In genomic region chr11:44627911-44628729, GRCh38 we compare ENCODE assay signal across 9 cellular contexts.
DNase-seq lines count a peak whose midpoint lies in the region; ATAC-seq and TF ChIP-seq lines count a peak whose summit lies in the region.
"Had no signal": no experiment of that assay in that cellular context is flagged by ENCODE, and none has a peak within 500 bp of the region (broad histone marks: within the 10 kb centered on the region; RNA-seq: fewer than 3 reads in every experiment).

No MANE protein-coding gene starts in this region.

- H3K27ac ChIP-seq in SJCRH30 (peak overlapping the region; percentile 38), heart left ventricle (peak overlapping the region; percentile 42 to 87 (median 76)), skeletal muscle tissue (ENCODE audit: low read depth, low read length) (peak overlapping the region; percentile 79), mesendoderm (ENCODE audit: low read depth, low read length) (no peak overlapping the region)

- H3K9ac ChIP-seq in skeletal muscle tissue (ENCODE audit: low read depth in 1 of 3, low read length in 3 of 3) (peak overlapping the region; percentile 48 to 73 (median 51)), mesendoderm (ENCODE audit: low read length) (no peak overlapping the region)

- TF ChIP-seq POLR2A in heart left ventricle (IDR thresholded peaks at IDR 0.05) = no peak

- H3K18ac ChIP-seq in mesendoderm (ENCODE audit: low read length) = no peak overlapping the region

- H3K4ac ChIP-seq in mesendoderm (ENCODE audit: low read depth, low read length) = no peak overlapping the region

- no peaks in the 10 kb centered on the region for H3K79me1 ChIP-seq in mesendoderm (ENCODE audit: low read length)

- no peak overlapping the region for H4K8ac ChIP-seq in mesendoderm (ENCODE audit: low read depth, low read length)

- DNase-seq in DMS53 (lab: John Stamatoyannopoulos, UW) = peak; percentile 31
- DNase-seq in DMS53 treated with DMSO at 0.1 percent for 48 hours (lab: John Stamatoyannopoulos, UW; ENCODE audit: unreplicated experiment) = no peak
- peak; percentile 92 to 93 for DNase-seq in SJCRH30
- DNase-seq in heart left ventricle = peak; percentile 84 to 90 (median 85)
- no peak for DNase-seq in mesendoderm
- DNase-seq in HAP-1 (ENCODE audit: low spot score in 2 of 2) = no peak

- no peak overlapping the region for H3K4me3 ChIP-seq in SJCRH30
- no peak overlapping the region for H3K4me3 ChIP-seq in heart left ventricle
- peak overlapping the region in 1 of 3 donors; percentile 6 for H3K4me3 ChIP-seq in skeletal muscle tissue (ENCODE audit: low read length in 3 of 3)
- no peak overlapping the region for H3K4me3 ChIP-seq in mesendoderm (ENCODE audit: low read length)
- H3K4me3 ChIP-seq in HAP-1 = no peak overlapping the region

- TF ChIP-seq CTCF in heart left ventricle (IDR thresholded peaks at IDR 0.05) = peak in 4 of 12 donors; percentile 9 to 19 (median 12)

- H3K27me3 ChIP-seq in SJCRH30 (no peaks in the 10 kb centered on the region), heart left ventricle (no peaks in the 10 kb centered on the region), skeletal muscle tissue (ENCODE audit: control insufficient read depth in 3 of 3, insufficient read depth in 3 of 3, low read length in 3 of 3) (no peaks in the 10 kb centered on the region), mesendoderm (ENCODE audit: insufficient read depth, low read length, poor library complexity) (no peaks in the 10 kb centered on the region), HAP-1 (ENCODE audit: low read depth) (no peaks in the 10 kb centered on the region)

- no peaks in the 10 kb centered on the region for H3K9me3 ChIP-seq in SJCRH30 (replicated peaks)
- H3K9me3 ChIP-seq in heart left ventricle = no peaks in the 10 kb centered on the region
- no peaks in the 10 kb centered on the region for H3K9me3 ChIP-seq in skeletal muscle tissue (ENCODE audit: control insufficient read depth in 3 of 3, low read length in 3 of 3)
- no peaks in the 10 kb centered on the region for H3K9me3 ChIP-seq in HAP-1

- in situ Hi-C loops in HAP-1 (cut with MboI; ENCODE audit: low sequenced_read_pairs) = loop anchor here (10.0 kb wide), 1 partner anchor 477 kb away; no protein-coding TSS in a partner anchor

- H2AK5ac ChIP-seq in mesendoderm (ENCODE audit: low read length) = no peak overlapping the region

- intact Hi-C loops in heart left ventricle (cut with DNase I) = loop anchor here in 7 of 10 donors (2.0 to 10.0 kb wide), 9 partner anchors 99 to 477 kb away; partner anchors contain the start of gene TSPAN18 (in 3 of the 7)

- WGBS in heart left ventricle, 4 donors = 31 to 43% (median 36%) methylated on average over 7 to 9 of the region's 9 CpGs
- WGBS in mesendoderm (ENCODE audit: extremely low coverage, insufficient coverage, low lambda C conversion rate) = no CpG with 5 or more reads among the region's 9 CpGs

- no peak overlapping the region for H2BK120ac ChIP-seq in mesendoderm (ENCODE audit: low read depth, low read length)

- no peak overlapping the region for H3K23ac ChIP-seq in mesendoderm (ENCODE audit: low read length)

- H3K4me1 ChIP-seq in SJCRH30 = peaks cover 42% of the 10 kb centered on the region
- peaks cover 7 to 64% (median 38%) of the 10 kb centered on the region in 12 donors for H3K4me1 ChIP-seq in heart left ventricle
- H3K4me1 ChIP-seq in skeletal muscle tissue (ENCODE audit: control insufficient read depth in 3 of 3, insufficient read depth in 3 of 3, low read length in 3 of 3) = peaks cover 35 to 51% (median 45%) of the 10 kb centered on the region in 3 donors
- no peaks in the 10 kb centered on the region for H3K4me1 ChIP-seq in mesendoderm (ENCODE audit: control insufficient read depth, low read depth, low read length)
- no peaks in the 10 kb centered on the region for H3K4me1 ChIP-seq in HAP-1

- H3K4me2 ChIP-seq in mesendoderm (ENCODE audit: low read length) = no peak overlapping the region

- no peak overlapping the region for H4K5ac ChIP-seq in mesendoderm (ENCODE audit: low read length)

- no peaks in the 10 kb centered on the region for H3K79me2 ChIP-seq in mesendoderm (ENCODE audit: control insufficient read depth, insufficient read depth, low read length)

- H2BK15ac ChIP-seq in mesendoderm (replicated peaks; ENCODE audit: low read depth) = no peak overlapping the region

- no peak overlapping the region for H3K56ac ChIP-seq in mesendoderm (ENCODE audit: low read length)

- ATAC-seq in HG02852 (IDR thresholded peaks at IDR 0.05; ENCODE audit: unreplicated experiment) = peak; percentile 68
- peak; percentile 76 to 87 (median 84) for ATAC-seq in heart left ventricle
- ATAC-seq: Panc1 had no signal

- H2BK5ac ChIP-seq in mesendoderm (ENCODE audit: low read length) = no peak overlapping the region

- H3K36me3 ChIP-seq in SJCRH30 = no peaks in the 10 kb centered on the region
- H3K36me3 ChIP-seq in heart left ventricle = no peaks in the 10 kb centered on the region
- H3K36me3 ChIP-seq in skeletal muscle tissue (ENCODE audit: control insufficient read depth in 3 of 3, insufficient read depth in 3 of 3, low read length in 3 of 3) = no peaks in the 10 kb centered on the region
- no peaks in the 10 kb centered on the region for H3K36me3 ChIP-seq in mesendoderm (ENCODE audit: control insufficient read depth, insufficient read depth, low read length)
- no peaks in the 10 kb centered on the region for H3K36me3 ChIP-seq in HAP-1 (replicated peaks)

Comparison
In these comparisons a context has a peak if more than half of its experiments do, and no peak if none do; other contexts are left out.
1. DNase-seq: peak in DMS53 (single experiment), SJCRH30 (2 of 2) and heart left ventricle (5 of 5); none in DMS53 treated with DMSO at 0.1 percent for 48 hours (single experiment), mesendoderm (single experiment) and HAP-1 (0 of 2).